ENCODE assay signal across 12 cellular contexts in genomic region chr7:128755816-128756476, GRCh38. TPM values are rescaled to one million over a fixed set of nuclear protein-coding genes. Genes with fewer than 3 reads are reported as not detected.
DNase-seq lines count a peak whose midpoint lies in the region; ATAC-seq and TF ChIP-seq lines count a peak whose summit lies in the region.
"Had no signal": no experiment of that assay in that cellular context is flagged by ENCODE, and none has a peak within 500 bp of the region (broad histone marks: within the 10 kb centered on the region; RNA-seq: fewer than 3 reads in every experiment).

No MANE protein-coding gene starts in this region.

- no peak overlapping the region for H3K4me3 ChIP-seq in ACC112 (ENCODE audit: low read depth, low read length)
- H3K4me3 ChIP-seq in choroid plexus epithelial cell (ENCODE audit: low read depth, low read length), result no peak overlapping the region
- H3K4me3 ChIP-seq in mucosa of descending colon, result no peak overlapping the region
- H3K4me3 ChIP-seq: BLaER1, neural progenitor cell had no signal

- H3K9me3 ChIP-seq in mucosa of descending colon, result no peaks in the 10 kb centered on the region
- H3K9me3 ChIP-seq: BLaER1 had no signal

- peak overlapping the region; percentile 79 for H3K27ac ChIP-seq in ACC112 (ENCODE audit: low read depth, low read length)
- H3K27ac ChIP-seq: BLaER1, neural progenitor cell had no signal

- ATAC-seq in mucosa of descending colon, result peak; percentile 45
- ATAC-seq in GM19467 (IDR thresholded peaks at IDR 0.05; ENCODE audit: unreplicated experiment), result no peak
- ATAC-seq in HG02970 (IDR thresholded peaks at IDR 0.05; ENCODE audit: low FRiP score, unreplicated experiment), result no peak

- DNase-seq in NCI-H1694 (lab: John Stamatoyannopoulos, UW), result peak; percentile 75
- DNase-seq in choroid plexus epithelial cell (ENCODE audit: low read depth), result peak; percentile 91
- no peak for DNase-seq in mucosa of descending colon
- no peak for DNase-seq in HuH-7 (ENCODE audit: low spot score)
- no peak for DNase-seq in NK-92 treated with Interleukin-12 subunit alpha and Interleukin-12 subunit beta, amount 100 ng/mL, for 24 hours (lab: John Stamatoyannopoulos, UW)
- DNase-seq: activated B cell treated with CpG ODN at 0.5 μM for 24 hours, NCI-H774 had no signal

- peaks cover 22% of the 10 kb centered on the region for H3K4me1 ChIP-seq in ACC112 (ENCODE audit: control insufficient read depth, insufficient read depth, low read length, unreplicated experiment)
- H3K4me1 ChIP-seq in mucosa of descending colon (ENCODE audit: low read depth), result no peaks in the 10 kb centered on the region
- H3K4me1 ChIP-seq: BLaER1, neural progenitor cell had no signal

- no peaks in the 10 kb centered on the region for H3K27me3 ChIP-seq in ACC112 (ENCODE audit: insufficient read depth, low read length)
- H3K27me3 ChIP-seq: BLaER1, neural progenitor cell had no signal

- H2AFZ ChIP-seq in ACC112 (ENCODE audit: low read length, unreplicated experiment), result no peak overlapping the region
- H2AFZ ChIP-seq: neural progenitor cell had no signal

- H3K36me3 ChIP-seq in ACC112 (ENCODE audit: insufficient read depth, low read length) (peaks cover 63% of the 10 kb centered on the region), mucosa of descending colon (ENCODE audit: low read depth) (peaks cover 3% of the 10 kb centered on the region)

- peaks cover 77% of the 10 kb centered on the region for H3K79me2 ChIP-seq in ACC112 (ENCODE audit: control insufficient read depth, insufficient read depth, low read length, unreplicated experiment)

- intact Hi-C loops in mucosa of descending colon (cut with DNase I, micrococcal nuclease), result no loop called here

- TF ChIP-seq CTCF in choroid plexus epithelial cell (conservative IDR thresholded peaks at IDR 0.05; ENCODE audit: low read depth, low read length) (no peak), mucosa of descending colon (IDR thresholded peaks at IDR 0.05) (no peak)

RNA-seq across cellular contexts. Expression of gene CALU, which starts 16.8 kb away (rescaled TPM):
- 100 to 1,000 TPM in 1 of 3 donors, 10 to 100 TPM in 2; 20.6 to 133 (median 54.4) TPM for total RNA-seq in mucosa of descending colon

RNA-seq across cellular contexts. Expression of gene OPN1SW, which starts 19.6 kb away (rescaled TPM):
- not detected for total RNA-seq in mucosa of descending colon
- total RNA-seq: activated B cell treated with CpG ODN at 0.5 μM for 24 hours had no signal

RNA-seq across cellular contexts. Expression of gene CCDC136, which starts 35.8 kb away (rescaled TPM):
- 10 to 100 TPM in 1 of 3 donors, 1 to 10 TPM in 2; 2.1 to 37.7 (median 4.1) TPM for total RNA-seq in mucosa of descending colon

Comparison
In these comparisons a context has a peak if more than half of its experiments do, and no peak if none do; other contexts are left out.
1. DNase-seq: peak in NCI-H1694 (single experiment) and choroid plexus epithelial cell (single experiment); none in mucosa of descending colon (0 of 3), HuH-7 (single experiment) and NK-92 treated with Interleukin-12 subunit alpha and Interleukin-12 subunit beta, amount 100 ng/mL, for 24 hours (single experiment).